ENCODE assay signal across 8 cellular contexts in the genomic region with DNA sequence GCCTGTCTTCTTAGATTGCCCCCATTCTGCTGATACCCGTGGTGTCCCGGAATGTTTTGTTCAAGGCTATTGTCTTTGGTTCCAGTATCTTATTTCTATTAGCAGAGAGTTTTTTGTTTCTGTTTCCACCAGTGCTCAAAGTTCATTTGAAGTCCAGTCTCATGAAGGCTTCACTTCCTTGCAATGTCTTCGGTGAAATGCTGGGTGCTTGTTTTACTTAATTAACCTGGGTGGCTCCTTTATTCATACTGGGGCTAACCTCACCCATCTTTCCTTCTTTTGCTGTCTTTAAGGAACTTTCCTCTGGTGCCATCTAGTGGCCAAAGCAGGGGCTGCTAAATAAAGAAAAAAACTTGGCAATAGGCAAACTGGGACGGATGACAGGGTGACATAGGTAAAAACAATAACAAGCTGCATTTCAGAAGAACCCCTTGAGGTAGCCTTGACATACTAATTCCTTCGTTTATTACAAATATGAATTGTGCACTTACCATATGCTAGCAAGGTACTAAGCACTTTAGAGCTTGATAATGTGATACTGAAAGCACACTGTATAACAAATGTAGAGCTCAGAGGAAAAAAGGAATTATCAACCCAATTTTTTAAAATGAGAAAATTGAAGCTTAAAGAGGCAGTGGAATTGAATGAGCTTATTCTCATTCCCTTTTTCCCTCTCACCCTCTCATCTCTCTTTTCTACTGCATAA. TPM values are rescaled to one million over a fixed set of nuclear protein-coding genes. Genes with fewer than 3 reads are reported as not detected.
DNase-seq lines count a peak whose midpoint lies in the region; ATAC-seq and TF ChIP-seq lines count a peak whose summit lies in the region.

No MANE protein-coding gene starts in this region.

- no peaks in the 10 kb centered on the region for H3K36me3 ChIP-seq in effector memory CD4-positive, alpha-beta T cell (ENCODE audit: control insufficient read depth, insufficient read depth, low read length)

- H3K27ac ChIP-seq in effector memory CD4-positive, alpha-beta T cell (ENCODE audit: insufficient read depth, low read length, poor library complexity, severe bottlenecking): no peak overlapping the region

- no peak overlapping the region for H3K4me3 Mint-ChIP-seq in activated CD8-positive, alpha-beta T cell treated with anti-CD3 and anti-CD28 coated beads for 36 hours

- no peak overlapping the region for H3K27ac Mint-ChIP-seq in activated CD8-positive, alpha-beta T cell treated with anti-CD3 and anti-CD28 coated beads for 36 hours

- ATAC-seq in GM19043 (IDR thresholded peaks at IDR 0.05; ENCODE audit: low read depth, unreplicated experiment) (peak; percentile 93), HG03565 (IDR thresholded peaks at IDR 0.05; ENCODE audit: unreplicated experiment) (peak; percentile 70)
- ATAC-seq in activated CD8-positive, alpha-beta T cell treated with anti-CD3 and anti-CD28 coated beads for 36 hours: peak; percentile 68

- peaks cover 6% of the 10 kb centered on the region for H3K27me3 Mint-ChIP-seq in activated CD8-positive, alpha-beta T cell treated with anti-CD3 and anti-CD28 coated beads for 36 hours

- no peaks in the 10 kb centered on the region for H3K9me3 Mint-ChIP-seq in activated CD8-positive, alpha-beta T cell treated with anti-CD3 and anti-CD28 coated beads for 36 hours

- no peak overlapping the region for H3K4me3 ChIP-seq in effector memory CD4-positive, alpha-beta T cell (ENCODE audit: insufficient read depth, low read depth, low read length, poor library complexity, severe bottlenecking)

- H3K4me1 Mint-ChIP-seq in activated CD8-positive, alpha-beta T cell treated with anti-CD3 and anti-CD28 coated beads for 36 hours (ENCODE audit: low read depth): no peaks in the 10 kb centered on the region

- CTCF ChIA-PET in activated CD8-positive, alpha-beta T cell treated with anti-CD3 and anti-CD28 coated beads for 36 hours (lab: Charles Lee): interaction anchor here (0.7 to 4.6 kb wide), 43 partner anchors 11 to 521 kb away, joined by 3 to 57 read pairs (median 3); a partner anchor contains a TSS

- DNase-seq in Ammon's horn (ENCODE audit: low spot score): peak; percentile 79
- DNase-seq in NCI-H82 (lab: John Stamatoyannopoulos, UW): peak; percentile 93
- DNase-seq in activated CD8-positive, alpha-beta T cell treated with anti-CD3 and anti-CD28 coated beads for 36 hours: peak; percentile 88
- DNase-seq in effector memory CD4-positive, alpha-beta T cell: peak in 2 of 3 donors; percentile 32 to 52
- DNase-seq in midbrain (lab: John Stamatoyannopoulos, UW): peak; percentile 79
- peak; percentile 7 to 58 for DNase-seq in stimulated activated CD8-positive, alpha-beta memory T cell treated with anti-CD3 and anti-CD28 coated beads, Interleukin-4, amount 100 ng/mL, for 4 hours (ENCODE audit: low read depth in 2 of 2, low spot score in 1 of 2)

- peaks cover 5% of the 10 kb centered on the region for H3K4me1 ChIP-seq in effector memory CD4-positive, alpha-beta T cell (ENCODE audit: control insufficient read depth, insufficient read depth, low read length, poor library complexity, severe bottlenecking)

- intact Hi-C loops in activated CD8-positive, alpha-beta T cell treated with anti-CD3 and anti-CD28 coated beads for 36 hours (cut with micrococcal nuclease): loop anchor here (5.0 to 10.0 kb wide), 3 partner anchors 99 to 519 kb away; no protein-coding TSS in a partner anchor

- H3K9me3 ChIP-seq in effector memory CD4-positive, alpha-beta T cell (ENCODE audit: control insufficient read depth, low read length): no peaks in the 10 kb centered on the region

- TF ChIP-seq CTCF in activated CD8-positive, alpha-beta T cell treated with anti-CD3 and anti-CD28 coated beads for 36 hours (IDR thresholded peaks at IDR 0.05): peak; percentile 80

- H3K36me3 Mint-ChIP-seq in activated CD8-positive, alpha-beta T cell treated with anti-CD3 and anti-CD28 coated beads for 36 hours (ENCODE audit: low read depth): no peaks in the 10 kb centered on the region

- POLR2A ChIA-PET in activated CD8-positive, alpha-beta T cell treated with anti-CD3 and anti-CD28 coated beads for 36 hours (lab: Charles Lee): no interaction called here

- H3K27me3 ChIP-seq in effector memory CD4-positive, alpha-beta T cell (replicated peaks; ENCODE audit: control insufficient read depth, insufficient read depth, low read length, poor library complexity, severe bottlenecking): no peaks in the 10 kb centered on the region

RNA-seq across cellular contexts. Expression of a gene that starts 2.8 kb away (rescaled TPM):
- total RNA-seq in activated CD8-positive, alpha-beta T cell treated with anti-CD3 and anti-CD28 coated beads for 36 hours: not detected

Comparison
In these comparisons a context has a peak if more than half of its experiments do, and no peak if none do; other contexts are left out.
1. DNase-seq: peak in every context shown above with its lines; median percentile 93 in NCI-H82; 88 in activated CD8-positive, alpha-beta T cell treated with anti-CD3 and anti-CD28 coated beads for 36 hours; 79 in Ammon's horn; 79 in midbrain; 42 in effector memory CD4-positive, alpha-beta T cell; 32 in stimulated activated CD8-positive, alpha-beta memory T cell treated with anti-CD3 and anti-CD28 coated beads, Interleukin-4, amount 100 ng/mL, for 4 hours.